Comparison of ENCODE assay signal across 26 cellular contexts in the genomic region with DNA sequence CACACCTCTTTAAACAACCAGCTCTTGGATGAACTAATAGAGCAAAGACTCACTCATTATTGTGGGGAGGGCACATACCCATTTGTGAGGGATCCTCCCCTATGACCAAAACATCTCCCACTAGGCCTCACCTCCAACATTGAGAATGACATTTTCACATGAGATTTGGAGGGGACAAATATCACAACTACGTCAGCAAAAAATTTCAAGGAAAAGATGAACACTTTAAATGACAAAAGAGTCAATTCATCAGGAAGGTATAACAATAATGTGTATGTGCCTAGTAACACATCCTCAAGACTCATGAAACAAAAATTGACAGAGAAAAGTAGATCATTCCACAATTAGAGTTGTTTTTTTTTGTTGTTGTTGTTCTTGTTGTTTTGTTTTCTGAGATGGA.
"Had no signal": no experiment of that assay in that cellular context is flagged by ENCODE, and none has a peak within 500 bp of the region (broad histone marks: within the 10 kb centered on the region; RNA-seq: fewer than 3 reads in every experiment).

No MANE protein-coding gene starts in this region.

- H3K27ac ChIP-seq: neural progenitor cell, ovary, parathyroid adenoma, psoas muscle, skin epidermis, spleen, suprapubic skin, testis, tibial artery, transverse colon, upper lobe of right lung, uterus had no signal

- H3K9ac ChIP-seq: neural progenitor cell, parathyroid adenoma had no signal

- H3K27me3 ChIP-seq: neural progenitor cell, ovary, spleen, suprapubic skin, testis, tibial artery, transverse colon, upper lobe of right lung, uterus had no signal

- DNase-seq: natural killer cell; occipital lobe; ovary; psoas muscle; right cardiac atrium; spleen; stimulated activated CD4-positive, alpha-beta T cell treated with anti-CD3 and anti-CD28 coated beads, Interleukin-12 subunit alpha, Interleukin-12 subunit beta, amount 100 ng/mL, for 4 hours; stimulated activated CD4-positive, alpha-beta T cell treated with anti-CD3 and anti-CD28 coated beads, Interleukin-1b, Interleukin-23, amount 100 ng/mL, for 48 hours; stimulated activated CD4-positive, alpha-beta T cell treated with anti-CD3 and anti-CD28 coated beads, Interleukin-4, amount 100 ng/mL, for 1 hour; stimulated activated CD4-positive, alpha-beta T cell treated with anti-CD3 and anti-CD28 coated beads, Interleukin-4, amount 100 ng/mL, for 4 hours; stimulated activated naive CD4-positive, alpha-beta T cell; stimulated activated naive CD8-positive, alpha-beta T cell treated with anti-CD3 and anti-CD28 coated beads, Interleukin-15, amount 100 ng/mL, for 72 hours; stimulated activated naive CD8-positive, alpha-beta T cell treated with anti-CD3 and anti-CD28 coated beads, Interleukin-15, Interleukin-2, amounts not matched to agents 100 U/mL and 50 U/mL, for 24 hours; substantia nigra; testis; tibial artery; transverse colon; upper lobe of right lung; uterus had no signal

- ATAC-seq: natural killer cell; psoas muscle; right cardiac atrium; sciatic nerve; stimulated activated memory B cell treated with anti-CD40 and anti-IgM and Interleukin-4, amounts not matched to agents 10 μg/mL and 1 μg/mL and 100 μg/mL, for 72 hours; stimulated activated naive CD8-positive, alpha-beta T cell treated with anti-CD3 and anti-CD28 coated beads, Interleukin-15, amount 100 ng/mL, for 72 hours; stimulated activated naive CD8-positive, alpha-beta T cell treated with anti-CD3 and anti-CD28 coated beads, Interleukin-15, Interleukin-2, amounts not matched to agents 100 U/mL and 50 U/mL, for 24 hours; upper lobe of right lung had no signal

- H3K4me2 ChIP-seq: neural progenitor cell, smooth muscle cell had no signal

- H3K4me3 ChIP-seq: neural progenitor cell, ovary, psoas muscle, skin epidermis, smooth muscle cell, spleen, suprapubic skin, testis, tibial artery, transverse colon, upper lobe of right lung, uterus had no signal

- H3K36me3 ChIP-seq: neural progenitor cell, ovary, spleen, suprapubic skin, tibial artery, transverse colon, upper lobe of right lung, uterus had no signal

- H3K4me1 ChIP-seq: neural progenitor cell, parathyroid adenoma, psoas muscle, spleen, suprapubic skin, testis, tibial artery, upper lobe of right lung, uterus had no signal

- H2AFZ ChIP-seq: neural progenitor cell, parathyroid adenoma had no signal

- H3K9me3 ChIP-seq: ovary, testis, tibial artery, transverse colon, upper lobe of right lung had no signal
